Comparison of ENCODE assay signal across 14 cellular contexts in the genomic region with DNA sequence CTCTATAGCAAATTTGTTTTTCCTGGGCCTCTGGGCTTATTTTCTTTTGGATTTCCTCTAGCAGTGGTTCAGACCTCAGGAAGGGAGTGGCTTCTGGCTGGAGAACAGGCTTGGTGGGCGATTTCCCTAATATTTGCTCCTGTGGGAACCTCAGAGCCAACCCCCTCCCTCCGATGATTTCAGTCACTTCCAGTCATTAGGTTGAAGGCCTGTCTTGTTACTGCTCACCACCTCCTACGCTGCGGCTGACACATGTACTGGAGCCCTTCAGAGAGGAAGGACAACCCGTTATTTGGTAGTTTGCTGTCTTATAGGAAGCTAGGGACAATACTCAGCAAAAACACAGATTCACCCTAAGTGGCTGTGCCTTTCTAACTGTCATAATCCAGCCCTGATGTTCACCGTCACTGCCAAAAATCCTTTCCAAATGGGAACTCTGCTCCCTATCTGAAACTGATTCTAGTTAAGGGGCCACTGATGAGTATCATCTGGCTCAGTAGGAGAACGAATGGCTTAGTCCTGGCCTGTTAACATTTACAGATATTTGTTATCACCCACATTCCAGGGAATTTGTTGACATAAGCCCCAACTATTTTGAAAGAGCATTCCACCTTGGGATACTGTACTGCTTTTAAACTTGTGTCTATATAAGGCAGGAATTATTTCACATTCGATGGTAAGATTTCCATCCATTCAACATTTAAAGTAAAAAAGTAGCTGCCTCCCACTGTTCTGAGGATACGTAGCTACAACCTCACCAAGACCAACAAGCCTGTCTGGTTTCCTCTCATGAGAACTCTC. TPM values are rescaled to one million over a fixed set of nuclear protein-coding genes. Genes with fewer than 3 reads are reported as not detected.
A peak's percentile ranks its signal among the peaks of the same experiment; 100 is the strongest.
DNase-seq lines count a peak whose midpoint lies in the region; ATAC-seq and TF ChIP-seq lines count a peak whose summit lies in the region.
"Had no signal": no experiment of that assay in that cellular context is flagged by ENCODE, and none has a peak within 500 bp of the region (broad histone marks: within the 10 kb centered on the region; RNA-seq: fewer than 3 reads in every experiment).

No MANE protein-coding gene starts in this region.

- TF ChIP-seq CTCF in BJ (IDR thresholded peaks at IDR 0.05; ENCODE audit: insufficient read depth, low read depth, low read length), result no peak
- no peak for TF ChIP-seq CTCF in ascending aorta (IDR thresholded peaks at IDR 0.05)
- TF ChIP-seq CTCF in heart left ventricle (IDR thresholded peaks at IDR 0.05), result no peak
- TF ChIP-seq CTCF in psoas muscle (IDR thresholded peaks at IDR 0.05), result no peak
- no peak for TF ChIP-seq CTCF in activated CD8-positive, alpha-beta T cell treated with anti-CD3 and anti-CD28 coated beads for 36 hours (IDR thresholded peaks at IDR 0.05)

- no peaks in the 10 kb centered on the region for H3K36me3 Mint-ChIP-seq in activated CD8-positive, alpha-beta T cell treated with anti-CD3 and anti-CD28 coated beads for 36 hours (ENCODE audit: low read depth)
- H3K36me3 Mint-ChIP-seq: neural progenitor cell had no signal

- 34 to 67% (median 39%) methylated on average over 9 of the region's 9 CpGs for WGBS in heart left ventricle, 4 donors
- WGBS in psoas muscle, 3 donors, result 43 to 54% (median 45%) methylated on average over 9 of the region's 9 CpGs

- H3K4me1 ChIP-seq in ascending aorta (peaks cover 0 to 2% of the 10 kb centered on the region in 2 donors), heart left ventricle (peaks cover 0 to 36% (median 24%) of the 10 kb centered on the region in 12 donors), psoas muscle (no peaks in the 10 kb centered on the region)
- H3K4me1 ChIP-seq: neural progenitor cell had no signal

- no peaks in the 10 kb centered on the region for H3K4me1 Mint-ChIP-seq in activated CD8-positive, alpha-beta T cell treated with anti-CD3 and anti-CD28 coated beads for 36 hours (ENCODE audit: low read depth)
- H3K4me1 Mint-ChIP-seq: neural progenitor cell had no signal

- H3K4me3 ChIP-seq in BJ (ENCODE audit: low read depth, low read length) (no peak overlapping the region), ascending aorta (no peak overlapping the region), heart left ventricle (no peak overlapping the region), psoas muscle (no peak overlapping the region)
- H3K4me3 ChIP-seq: neural progenitor cell had no signal

- peak; percentile 66 for DNase-seq in BJ (ENCODE audit: low read depth)
- no peak for DNase-seq in ascending aorta (ENCODE audit: low spot score in 2 of 2)
- peak in 4 of 5 donors; percentile 65 to 85 (median 77) for DNase-seq in heart left ventricle
- DNase-seq in psoas muscle, result peak in 1 of 2 donors; percentile 41
- no peak for DNase-seq in OCI-M2 (lab: John Stamatoyannopoulos, UW; ENCODE audit: unreplicated experiment)
- DNase-seq in activated CD8-positive, alpha-beta T cell treated with anti-CD3 and anti-CD28 coated beads for 36 hours, result no peak
- DNase-seq: C1 segment of cervical spinal cord; central memory CD4-positive, alpha-beta T cell; hippocampal formation; NCI-H524 had no signal

- H3K36me3 ChIP-seq in BJ (ENCODE audit: control insufficient read depth, insufficient read depth, low read length) (no peaks in the 10 kb centered on the region), ascending aorta (no peaks in the 10 kb centered on the region), heart left ventricle (no peaks in the 10 kb centered on the region), psoas muscle (ENCODE audit: insufficient read depth in 1 of 2, low read depth in 1 of 2) (no peaks in the 10 kb centered on the region)
- H3K36me3 ChIP-seq: neural progenitor cell had no signal

- intact Hi-C loops in ascending aorta (cut with DNase I) (no loop called here), heart left ventricle (cut with DNase I) (loop anchor here in 1 of 10 donors (5.0 kb wide), 1 partner anchor 36 kb away; no protein-coding TSS in a partner anchor), psoas muscle (cut with DNase I) (no loop called here)
- intact Hi-C loops in activated CD8-positive, alpha-beta T cell treated with anti-CD3 and anti-CD28 coated beads for 36 hours (cut with micrococcal nuclease), result no loop called here

- POLR2A ChIA-PET in BJ (lab: Charles Lee), result no interaction called here
- POLR2A ChIA-PET in activated CD8-positive, alpha-beta T cell treated with anti-CD3 and anti-CD28 coated beads for 36 hours (lab: Charles Lee), result no interaction called here

- peaks cover 2% of the 10 kb centered on the region for H3K27me3 Mint-ChIP-seq in activated CD8-positive, alpha-beta T cell treated with anti-CD3 and anti-CD28 coated beads for 36 hours

- ATAC-seq in heart left ventricle, result peak; percentile 89 to 93 (median 92)
- ATAC-seq in psoas muscle, result peak in 3 of 4 donors; percentile 49 to 69 (median 58)
- ATAC-seq in activated CD8-positive, alpha-beta T cell treated with anti-CD3 and anti-CD28 coated beads for 36 hours, result no peak
- no peak for ATAC-seq in HG02588 (IDR thresholded peaks at IDR 0.05; ENCODE audit: unreplicated experiment)
- no peak for ATAC-seq in GM18858 (IDR thresholded peaks at IDR 0.05; ENCODE audit: unreplicated experiment)

- H3K27me3 ChIP-seq in BJ (ENCODE audit: control insufficient read depth, insufficient read depth, low read length) (no peaks in the 10 kb centered on the region), ascending aorta (no peaks in the 10 kb centered on the region), heart left ventricle (no peaks in the 10 kb centered on the region), psoas muscle (ENCODE audit: insufficient read depth in 3 of 3, low read length in 2 of 3) (no peaks in the 10 kb centered on the region)
- H3K27me3 ChIP-seq: neural progenitor cell had no signal

- no peaks in the 10 kb centered on the region for H3K9me3 Mint-ChIP-seq in activated CD8-positive, alpha-beta T cell treated with anti-CD3 and anti-CD28 coated beads for 36 hours
- H3K9me3 Mint-ChIP-seq: neural progenitor cell; T-helper 1 cell treated with Interleukin-12 subunit alpha and Interleukin-12 subunit beta and Interleukin-4 antibody, amounts not matched to agents 30 μg/mL and 1 μg/mL, for 36 hours had no signal

- H3K27ac ChIP-seq in ascending aorta (peak overlapping the region; percentile 10 to 37), heart left ventricle (peak overlapping the region; percentile 14 to 82 (median 66)), psoas muscle (no peak overlapping the region)
- H3K27ac ChIP-seq: neural progenitor cell had no signal

- no peak for TF ChIP-seq POLR2A in heart left ventricle (IDR thresholded peaks at IDR 0.05)

- H3K4me3 Mint-ChIP-seq in activated CD8-positive, alpha-beta T cell treated with anti-CD3 and anti-CD28 coated beads for 36 hours, result no peak overlapping the region
- H3K4me3 Mint-ChIP-seq: neural progenitor cell; T-helper 1 cell treated with Interleukin-12 subunit alpha and Interleukin-12 subunit beta and Interleukin-4 antibody, amounts not matched to agents 30 μg/mL and 1 μg/mL, for 36 hours had no signal

- H3K9me3 ChIP-seq in ascending aorta, result no peaks in the 10 kb centered on the region
- H3K9me3 ChIP-seq in heart left ventricle, result no peaks in the 10 kb centered on the region
- no peaks in the 10 kb centered on the region for H3K9me3 ChIP-seq in psoas muscle

- CTCF ChIA-PET in BJ (lab: Yijun Ruan, JAX), result interaction anchor here (1.0 to 1.5 kb wide), 3 partner anchors 10 to 105 kb away, joined by 3 read pairs; no protein-coding TSS in a partner anchor
- CTCF ChIA-PET in activated CD8-positive, alpha-beta T cell treated with anti-CD3 and anti-CD28 coated beads for 36 hours (lab: Charles Lee), result no interaction called here

- H3K27ac Mint-ChIP-seq in activated CD8-positive, alpha-beta T cell treated with anti-CD3 and anti-CD28 coated beads for 36 hours, result no peak overlapping the region
- H3K27ac Mint-ChIP-seq: neural progenitor cell; T-helper 1 cell treated with Interleukin-12 subunit alpha and Interleukin-12 subunit beta and Interleukin-4 antibody, amounts not matched to agents 30 μg/mL and 1 μg/mL, for 36 hours had no signal

RNA-seq across cellular contexts. Expression of a gene that starts 29.3 kb away (rescaled TPM):
- polyA plus RNA-seq in BJ (2011; rRNA removed) (37.7 and 65.3 TPM in 2 replicates), heart left ventricle (10 to 100 TPM; 54.1 to 59.7 TPM), psoas muscle (10 to 100 TPM; 24.0 to 60.6 (median 37.8) TPM)
- polyA minus RNA-seq in BJ (2011; rRNA and poly(A)+ RNA removed), result 53.3 and 59.8 TPM in 2 replicates
- total RNA-seq in ascending aorta (388 TPM), heart left ventricle (100 to 1,000 TPM in 8 of 9 donors, 10 to 100 TPM in 1; 87.1 to 260 (median 177) TPM), psoas muscle (10 to 100 TPM; 63.0 to 92.8 (median 76.8) TPM)
- total RNA-seq in activated CD8-positive, alpha-beta T cell treated with anti-CD3 and anti-CD28 coated beads for 36 hours, result 10 to 100 TPM; 85.4 to 87.2 TPM

Comparison
In these comparisons a context has a peak if more than half of its experiments do, and no peak if none do; other contexts are left out.
1. DNase-seq: peak in BJ (single experiment) and heart left ventricle (4 of 5); none in ascending aorta (0 of 2), OCI-M2 (single experiment) and activated CD8-positive, alpha-beta T cell treated with anti-CD3 and anti-CD28 coated beads for 36 hours (single experiment).
2. ATAC-seq: peak in heart left ventricle (4 of 4) and psoas muscle (3 of 4); none in activated CD8-positive, alpha-beta T cell treated with anti-CD3 and anti-CD28 coated beads for 36 hours (single experiment), HG02588 (single experiment) and GM18858 (single experiment).